ENCODE assay signal across 16 cellular contexts in the genomic region with DNA sequence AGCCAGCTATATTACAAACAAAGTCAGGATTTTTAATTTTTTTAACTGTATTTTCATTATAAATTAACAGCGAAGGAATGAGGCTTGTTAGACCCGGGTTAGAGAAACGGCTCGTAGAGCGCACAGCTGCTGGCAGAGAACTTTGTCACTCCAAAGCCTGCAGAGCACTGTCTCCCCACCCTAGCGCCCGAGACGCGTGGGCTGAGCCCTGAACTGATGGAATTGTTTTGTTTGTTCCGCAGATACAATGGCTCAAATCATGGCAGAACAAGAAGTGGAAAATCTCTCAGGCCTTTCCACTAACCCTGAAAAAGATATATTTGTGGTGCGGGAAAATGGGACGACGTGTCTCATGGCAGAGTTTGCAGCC. TPM values are rescaled to one million over a fixed set of nuclear protein-coding genes. Genes with fewer than 3 reads are reported as not detected.
DNase-seq lines count a peak whose midpoint lies in the region; ATAC-seq, FAIRE-seq and TF ChIP-seq lines count a peak whose summit lies in the region.
"Had no signal": no experiment of that assay in that cellular context is flagged by ENCODE, and none has a peak within 500 bp of the region (broad histone marks: within the 10 kb centered on the region; RNA-seq: fewer than 3 reads in every experiment).

No MANE protein-coding gene starts in this region.

- 4 to 5% methylated on average over 13 of the region's 13 CpGs for WGBS in heart right ventricle, 2 donors
- 38% methylated on average over 13 of the region's 13 CpGs for WGBS in GM12878 (ENCODE audit: insufficient coverage, insufficient replicate concordance, low lambda C conversion rate, missing lambda C conversion rate)
- no CpG with 5 or more reads among the region's 13 CpGs for WGBS in mesendoderm (ENCODE audit: extremely low coverage, insufficient coverage, low lambda C conversion rate)

- H2BK5ac ChIP-seq in mesendoderm (ENCODE audit: low read length), result no peak overlapping the region

- FAIRE-seq in GM12878 (lab: Jason Lieb, UNC), result no peak
- FAIRE-seq: G401.6, keratinocyte had no signal

- no peak for TF ChIP-seq EP300 in GM12878 (IDR thresholded peaks at IDR 0.05; ENCODE audit: borderline replicate concordance in 1 of 2, control insufficient read depth in 1 of 2, low read depth in 2 of 2, low read length in 2 of 2)

- H3K9ac ChIP-seq in GM12878 (ENCODE audit: control insufficient read depth, insufficient read depth, low read length) (no peak overlapping the region), mesendoderm (ENCODE audit: low read length) (no peak overlapping the region)

- ATAC-seq in heart right ventricle (peak in 1 of 8 donors; percentile 61), GM12878 (no peak), upper lobe of right lung (peak; percentile 34), HG03039 (IDR thresholded peaks at IDR 0.05; ENCODE audit: unreplicated experiment) (no peak), GM21619 (IDR thresholded peaks at IDR 0.05; ENCODE audit: unreplicated experiment) (no peak)

- peak overlapping the region in 6 of 10 donors; percentile 29 to 42 (median 38) for H3K4me3 ChIP-seq in heart right ventricle
- H3K4me3 ChIP-seq in right atrium auricular region, result peak overlapping the region in 1 of 2 donors; percentile 31
- peak overlapping the region; percentile 71 for H3K4me3 ChIP-seq in GM12878
- no peak overlapping the region for H3K4me3 ChIP-seq in mesendoderm (ENCODE audit: low read length)
- H3K4me3 ChIP-seq in upper lobe of right lung, result peak overlapping the region; percentile 26

- H3K23ac ChIP-seq in mesendoderm (ENCODE audit: low read length), result no peak overlapping the region

- BruUV-seq in GM12878 (replicated peaks; lab: Mats Ljungman, UMichigan), result no TSS peak

- no peak for TF ChIP-seq CTCF in heart right ventricle (IDR thresholded peaks at IDR 0.05)
- TF ChIP-seq CTCF in right atrium auricular region (IDR thresholded peaks at IDR 0.05), result no peak
- no peak for TF ChIP-seq CTCF in GM12878 (IDR thresholded peaks at IDR 0.05 in 2 of 3, conservative IDR thresholded peaks at IDR 0.05 in 1 of 3; ENCODE audit: control insufficient read depth in 2 of 3, extremely low read depth in 1 of 3, insufficient read depth in 1 of 3, low read depth in 3 of 3, low read length in 3 of 3)
- no peak for TF ChIP-seq CTCF in upper lobe of right lung (IDR thresholded peaks at IDR 0.05)
- TF ChIP-seq CTCF in GM13976 (IDR thresholded peaks at IDR 0.05; ENCODE audit: borderline replicate concordance, control extremely low read depth, extremely low read depth, insufficient read depth, missing control alignments), result no peak

- H2AFZ ChIP-seq in GM12878 (ENCODE audit: control insufficient read depth, low read depth, low read length), result no peak overlapping the region

- no peak overlapping the region for H3K18ac ChIP-seq in mesendoderm (ENCODE audit: low read length)

- TF ChIP-seq RAD21 in GM12878 (IDR thresholded peaks at IDR 0.05; ENCODE audit: insufficient read depth, low read depth, low read length), result no peak

- H4K20me1 ChIP-seq in GM12878 (ENCODE audit: control insufficient read depth, insufficient read depth), result no peaks in the 10 kb centered on the region

- H3K79me1 ChIP-seq in mesendoderm (ENCODE audit: low read length), result no peaks in the 10 kb centered on the region

- H2BK15ac ChIP-seq in mesendoderm (replicated peaks; ENCODE audit: low read depth), result no peak overlapping the region

- SMC1A ChIA-PET in GM12878 (lab: Charles Lee; ENCODE audit: uncharacterized antibody, unreplicated experiment), result no interaction called here

- no peak overlapping the region for H3K56ac ChIP-seq in mesendoderm (ENCODE audit: low read length)

- no peak overlapping the region for H4K8ac ChIP-seq in mesendoderm (ENCODE audit: low read depth, low read length)

- in situ Hi-C loops in GM12878 (cut with MboI), result no loop called here
- in situ Hi-C loops in GM13976 (cut with MboI; ENCODE audit: low sequenced_read_pairs, unreplicated experiment), result no loop called here

- H3K79me2 ChIP-seq in GM12878 (ENCODE audit: control insufficient read depth, insufficient read depth, low read length), result peaks cover 14% of the 10 kb centered on the region
- no peaks in the 10 kb centered on the region for H3K79me2 ChIP-seq in mesendoderm (ENCODE audit: control insufficient read depth, insufficient read depth, low read length)

- H3K27ac ChIP-seq in heart right ventricle (no peak overlapping the region), right atrium auricular region (no peak overlapping the region), GM12878 (ENCODE audit: control insufficient read depth, insufficient read depth) (0 out of 2 replicates have a peak overlapping the region, but pooled peaks have one; percentile 6), mesendoderm (ENCODE audit: low read depth, low read length) (no peak overlapping the region), upper lobe of right lung (no peak overlapping the region)
- H3K27ac ChIP-seq: neutrophil had no signal

- H3K4ac ChIP-seq in mesendoderm (ENCODE audit: low read depth, low read length), result no peak overlapping the region

- H3K36me3 ChIP-seq in heart right ventricle (no peaks in the 10 kb centered on the region), right atrium auricular region (no peaks in the 10 kb centered on the region), GM12878 (ENCODE audit: control insufficient read depth in 2 of 2, insufficient read depth in 2 of 2, low read length in 1 of 2) (no peaks in the 10 kb centered on the region; a peak in 1 of 4 replicates), mesendoderm (ENCODE audit: control insufficient read depth, insufficient read depth, low read length) (no peaks in the 10 kb centered on the region), upper lobe of right lung (no peaks in the 10 kb centered on the region)
- H3K36me3 ChIP-seq: neutrophil had no signal

- H3K4me2 ChIP-seq in GM12878 (ENCODE audit: control insufficient read depth, insufficient read depth) (no peak overlapping the region; the same call in 1 of the 2 replicates), mesendoderm (ENCODE audit: low read length) (peak overlapping the region; percentile 70)

- H3K4me1 ChIP-seq in heart right ventricle, result peaks cover 0 to 30% (median 25%) of the 10 kb centered on the region in 9 donors
- H3K4me1 ChIP-seq in right atrium auricular region, result peaks cover 0 to 31% of the 10 kb centered on the region in 2 donors
- peaks cover 20% of the 10 kb centered on the region for H3K4me1 ChIP-seq in GM12878 (ENCODE audit: control insufficient read depth, insufficient read depth, low read length)
- H3K4me1 ChIP-seq in mesendoderm (ENCODE audit: control insufficient read depth, low read depth, low read length), result peaks cover 3% of the 10 kb centered on the region
- peaks cover 22% of the 10 kb centered on the region for H3K4me1 ChIP-seq in upper lobe of right lung

- intact Hi-C loops in heart right ventricle (cut with DNase I), result no loop called here
- intact Hi-C loops in GM12878 (cut with micrococcal nuclease; ENCODE audit: unreplicated experiment), result no loop called here
- intact Hi-C loops in upper lobe of right lung (cut with DNase I), result no loop called here

- no peak overlapping the region for H2BK120ac ChIP-seq in mesendoderm (ENCODE audit: low read depth, low read length)

- H3K27me3 ChIP-seq in heart right ventricle, result peaks cover 6 to 99% (median 91%) of the 10 kb centered on the region in 7 donors
- H3K27me3 ChIP-seq in right atrium auricular region, result peaks cover 13 to 14% of the 10 kb centered on the region in 2 donors
- peaks cover 2 to 12% of the 10 kb centered on the region in 2 experiments; a peak in 3 of 4 replicates for H3K27me3 ChIP-seq in GM12878 (replicated peaks in 1 of 2; ENCODE audit: control insufficient read depth in 2 of 2, insufficient read depth in 2 of 2, low read length in 1 of 2)
- peaks cover 56% of the 10 kb centered on the region for H3K27me3 ChIP-seq in mesendoderm (ENCODE audit: insufficient read depth, low read length, poor library complexity)
- peaks cover 33% of the 10 kb centered on the region for H3K27me3 ChIP-seq in upper lobe of right lung

- RAD21 ChIA-PET in GM12878 (lab: Charles Lee; ENCODE audit: unreplicated experiment), result no interaction called here

- H3K9me3 ChIP-seq in heart right ventricle (no peaks in the 10 kb centered on the region), right atrium auricular region (no peaks in the 10 kb centered on the region), GM12878 (replicated peaks; ENCODE audit: control insufficient read depth, insufficient read depth, low read length) (no peaks in the 10 kb centered on the region; the same call in 2 of the 3 replicates), upper lobe of right lung (no peaks in the 10 kb centered on the region)
- H3K9me3 ChIP-seq: neutrophil had no signal

- H4K5ac ChIP-seq in mesendoderm (ENCODE audit: low read length), result no peak overlapping the region

- no peak for DNase-seq in heart right ventricle
- DNase-seq in right atrium auricular region (ENCODE audit: low spot score), result no peak
- DNase-seq in GM12878 (ENCODE audit: low read depth, low spot score), result no peak
- DNase-seq in mesendoderm, result no peak
- DNase-seq in upper lobe of right lung, result no peak
- no peak for DNase-seq in GM13976 (ENCODE audit: low spot score)
- DNase-seq: activated T-cell treated with anti-CD3 and anti-CD28 coated beads, Interleukin-2, amount 50 U/mL, for 1 hour; AML-193; NCI-H1048; stimulated activated CD4-positive, alpha-beta T cell treated with anti-CD3 and anti-CD28 coated beads, Interleukin-15, amount 100 ng/mL, for 24 hours had no signal

- CTCF ChIA-PET in GM12878 (lab: Yijun Ruan, JAX), result interaction anchor here (0.7 kb wide), 1 partner anchor 430 kb away, joined by 4 read pairs; no protein-coding TSS in a partner anchor

- H2AK5ac ChIP-seq in mesendoderm (ENCODE audit: low read length), result no peak overlapping the region

- TF ChIP-seq POLR2A in GM12878 (IDR thresholded peaks at IDR 0.05; ENCODE audit: low read depth, low read length), result no peak

- POLR2A ChIA-PET in GM12878 (lab: Charles Lee), result no interaction called here

RNA-seq across cellular contexts. Expression of gene LAMP5, which starts 0.8 kb away (rescaled TPM):
- under 1 TPM in 4 of 10 donors, not detected in 6; 0.10 to 0.16 (median 0.12) TPM for total RNA-seq in heart right ventricle
- polyA plus RNA-seq in heart right ventricle, result under 1 TPM in 1 of 2 donors, not detected in 1; 0.04 TPM
- not detected for total RNA-seq in right atrium auricular region
- not detected in 2 replicates for total RNA-seq in GM12878 (2013; cell fraction: nucleolus; rRNA removed)
- 0.16 and 0.56 TPM in 2 replicates for total RNA-seq in GM12878 (2014; rRNA removed)
- 0.41 and 0.45 TPM in 2 replicates for total RNA-seq in GM12878 (2014; rRNA removed; fragmentation: Illumina TruSeq; extraction: Trizol)
- total RNA-seq in GM12878 (2021), result 0.29 and 0.54 TPM in 2 replicates
- 6.2 TPM for polyA plus RNA-seq in GM12878 (2011; ENCODE audit: low read depth)
- polyA plus RNA-seq in GM12878 (2011; rRNA removed), result not detected in 2 replicates
- polyA plus RNA-seq in GM12878 (2011; cell fraction: cytosol; rRNA removed), result not detected in 2 replicates
- 0.06 TPM in 1 of 2 replicates, not detected in the other for polyA plus RNA-seq in GM12878 (2011; cell fraction: nucleus; rRNA removed)
- 6.3 and 9.8 TPM in 2 replicates for polyA plus RNA-seq in GM12878 (2012)
- 0.29 and 0.54 TPM in 2 replicates for polyA plus RNA-seq in GM12878 (2014; fragmentation: Illumina TruSeq; extraction: Trizol)
- polyA plus RNA-seq in GM12878 (2014; fragmentation: Nextera tagmentation; extraction: Ambion mirVana), result under 1 TPM; 0.49 to 0.56 TPM
- 0.40 and 0.49 TPM in 2 replicates for polyA plus RNA-seq in GM12878 (2014; rRNA removed)
- under 1 TPM; 0.10 to 0.17 TPM for polyA plus RNA-seq in GM12878 (2016; fragmentation: Nextera tagmentation; extraction: Ambion mirVana)
- not detected in 2 replicates for polyA minus RNA-seq in GM12878 (2011; rRNA and poly(A)+ RNA removed)
- polyA minus RNA-seq in GM12878 (2011; cell fraction: cytosol; rRNA and poly(A)+ RNA removed), result not detected in 2 replicates
- not detected in 2 replicates for polyA minus RNA-seq in GM12878 (2011; cell fraction: nucleus; rRNA and poly(A)+ RNA removed)
- 0.06 TPM for polyA plus RNA-seq in mesendoderm (2013, experiment 1 of 2)
- 0.06 TPM for polyA plus RNA-seq in mesendoderm (2013, experiment 2 of 2)
- total RNA-seq in upper lobe of right lung, result 0.49 TPM
- total RNA-seq: esophagus mucosa had no signal
- polyA plus RNA-seq: keratinocyte had no signal
